In genomic region chr13:99258210-99258860, GRCh38 we compare ENCODE assay signal across 8 cellular contexts.
A peak's percentile ranks its signal among the peaks of the same experiment; 100 is the strongest.
DNase-seq lines count a peak whose midpoint lies in the region; ATAC-seq and TF ChIP-seq lines count a peak whose summit lies in the region.

Gene GPR18, minus strand, starts transcription at chr13:99258379. Its CDS starts 2,507 bp downstream, at chr13:99255872.

- no peaks in the 10 kb centered on the region for H3K9me3 ChIP-seq in DND-41 (ENCODE audit: insufficient read depth, low read length, severe bottlenecking)

- peaks cover 3% of the 10 kb centered on the region; the same call in 1 of the 2 replicates for H3K79me2 ChIP-seq in DND-41 (ENCODE audit: insufficient read depth, low read length)

- no peak within 1 kb of the TSS for H3K9ac ChIP-seq in DND-41 (ENCODE audit: low read depth, low read length)

- H3K27me3 ChIP-seq in DND-41 (ENCODE audit: insufficient read depth, low read length, poor library complexity) = no peaks in the 10 kb centered on the region

- no peak within 1 kb of the TSS for H2AFZ ChIP-seq in DND-41 (ENCODE audit: low read depth, low read length)

- H3K27ac ChIP-seq in DND-41 (ENCODE audit: low read length) = no peak within 1 kb of the TSS

- H3K4me3 Mint-ChIP-seq in activated naive CD4-positive, alpha-beta T cell treated with anti-CD3 and anti-CD28 coated beads, Interleukin-2, amount 50 U/mL, for 24 hours = peak within 1 kb of the TSS; percentile 91

- H3K9me3 Mint-ChIP-seq in activated naive CD4-positive, alpha-beta T cell treated with anti-CD3 and anti-CD28 coated beads, Interleukin-2, amount 50 U/mL, for 24 hours = peaks cover 5% of the 10 kb centered on the region

- H3K4me1 ChIP-seq in DND-41 (ENCODE audit: insufficient read depth, low read length) = 0 out of 2 replicates have a peak, but pooled peaks cover 2% of the 10 kb centered on the region

- no peak for DNase-seq in DND-41
- DNase-seq in putamen (ENCODE audit: low spot score) = no peak
- DNase-seq in nucleus accumbens (lab: John Stamatoyannopoulos, UW) = no peak
- no peak for DNase-seq in anterior cingulate cortex (lab: John Stamatoyannopoulos, UW)
- no peak for DNase-seq in inferior parietal cortex (ENCODE audit: extremely low spot score)

- ATAC-seq in DND-41 (ENCODE audit: insufficient read depth, low read depth) (peak; percentile 73), GM21360 (IDR thresholded peaks at IDR 0.05; ENCODE audit: unreplicated experiment) (peak; percentile 82), HG03460 (IDR thresholded peaks at IDR 0.05; ENCODE audit: unreplicated experiment) (peak; percentile 88)

- H3K36me3 ChIP-seq in DND-41 (ENCODE audit: insufficient read depth, low read length) = peaks cover 37% of the 10 kb centered on the region

- no peaks in the 10 kb centered on the region for H3K27me3 Mint-ChIP-seq in activated naive CD4-positive, alpha-beta T cell treated with anti-CD3 and anti-CD28 coated beads, Interleukin-2, amount 50 U/mL, for 24 hours

- no peak within 1 kb of the TSS for H3K4me2 ChIP-seq in DND-41 (ENCODE audit: insufficient read depth, low read length)

- no peak for TF ChIP-seq CTCF in DND-41 (IDR thresholded peaks at IDR 0.05; ENCODE audit: borderline replicate concordance, extremely low read depth, low read length, poor library complexity, severe bottlenecking)

- no peak within 1 kb of the TSS for H3K4me3 ChIP-seq in DND-41 (ENCODE audit: low read depth in 1 of 2, low read length in 2 of 2)

- H3K4me1 Mint-ChIP-seq in activated naive CD4-positive, alpha-beta T cell treated with anti-CD3 and anti-CD28 coated beads, Interleukin-2, amount 50 U/mL, for 24 hours = peaks cover 88% of the 10 kb centered on the region

- H3K36me3 Mint-ChIP-seq in activated naive CD4-positive, alpha-beta T cell treated with anti-CD3 and anti-CD28 coated beads, Interleukin-2, amount 50 U/mL, for 24 hours = peaks cover 14% of the 10 kb centered on the region

- no peaks in the 10 kb centered on the region for H4K20me1 ChIP-seq in DND-41 (ENCODE audit: insufficient read depth, low read length)

- H3K27ac Mint-ChIP-seq in activated naive CD4-positive, alpha-beta T cell treated with anti-CD3 and anti-CD28 coated beads, Interleukin-2, amount 50 U/mL, for 24 hours = peak within 1 kb of the TSS; percentile 97
